34 cellular contexts compared by ENCODE assay signal in genomic region chr11:46265764-46266163, GRCh38. TPM values are rescaled to one million over a fixed set of nuclear protein-coding genes. Genes with fewer than 3 reads are reported as not detected.
A peak's percentile ranks its signal among the peaks of the same experiment; 100 is the strongest.
DNase-seq lines count a peak whose midpoint lies in the region; ATAC-seq, FAIRE-seq and TF ChIP-seq lines count a peak whose summit lies in the region.
"Had no signal": no experiment of that assay in that cellular context is flagged by ENCODE, and none has a peak within 500 bp of the region (broad histone marks: within the 10 kb centered on the region; RNA-seq: fewer than 3 reads in every experiment).

No MANE protein-coding gene starts in this region.

- FAIRE-seq in GM12892 (lab: Jason Lieb, UNC), result peak; percentile 78
- FAIRE-seq: endometrium, G401.6, H54 had no signal

- H3K4me1 ChIP-seq in BLaER1 treated with 17β-estradiol and CSF1 and Interleukin-3, amounts not matched to agents 10 nM and 100 nM, result peaks cover 10 to 29% (median 27%) of the 10 kb centered on the region in 10 experiments
- H3K4me1 ChIP-seq in mucosa of descending colon (ENCODE audit: low read depth), result peaks cover 4% of the 10 kb centered on the region
- peaks cover 8% of the 10 kb centered on the region for H3K4me1 ChIP-seq in neural progenitor cell
- no peaks in the 10 kb centered on the region for H3K4me1 ChIP-seq in adrenal gland (replicated peaks in 1 of 2)
- H3K4me1 ChIP-seq: Peyer's patch, right lobe of liver had no signal

- no peak overlapping the region for H3K4me3 Mint-ChIP-seq in neural progenitor cell
- H3K4me3 Mint-ChIP-seq: activated CD4-positive, alpha-beta memory T cell treated with anti-CD3 and anti-CD28 coated beads, Interleukin-2, amount 10 ng/mL, durations not matched to agents 7 days and 5 days; activated naive CD4-positive, alpha-beta T cell treated with anti-CD3 and anti-CD28 coated beads for 36 hours; brain; IgD-negative memory B cell had no signal

- no peak overlapping the region for H3K27ac ChIP-seq in BLaER1 treated with 17β-estradiol and CSF1 and Interleukin-3, amounts not matched to agents 10 nM and 100 nM
- H3K27ac ChIP-seq in neural progenitor cell (no peak overlapping the region), adrenal gland (no peak overlapping the region)
- H3K27ac ChIP-seq: dorsolateral prefrontal cortex, esophagus muscularis mucosa, heart left ventricle, left ventricle myocardium inferior, prostate gland, right lobe of liver had no signal

- POLR2A ChIA-PET in HEK293T (lab: Yijun Ruan, JAX), result interaction anchor here (0.8 kb wide), 1 partner anchor 22 kb away, joined by 4 read pairs; no protein-coding TSS in a partner anchor

- TF ChIP-seq CTCF in mucosa of descending colon (IDR thresholded peaks at IDR 0.05) (no peak), neural progenitor cell (IDR thresholded peaks at IDR 0.05) (no peak), adrenal gland (IDR thresholded peaks at IDR 0.05) (no peak)

- CTCF ChIA-PET in HEK293T (lab: Yijun Ruan, JAX), result interaction anchor here (1.1 kb wide), 1 partner anchor 28 kb away, joined by 4 read pairs; no protein-coding TSS in a partner anchor

- H3K36me3 ChIP-seq in BLaER1 treated with 17β-estradiol and CSF1 and Interleukin-3, amounts not matched to agents 10 nM and 100 nM, result no peaks in the 10 kb centered on the region
- H3K36me3 ChIP-seq in mucosa of descending colon (ENCODE audit: low read depth), result no peaks in the 10 kb centered on the region
- no peaks in the 10 kb centered on the region for H3K36me3 ChIP-seq in neural progenitor cell
- H3K36me3 ChIP-seq in adrenal gland (replicated peaks in 1 of 2), result no peaks in the 10 kb centered on the region
- H3K36me3 ChIP-seq: esophagus muscularis mucosa, heart left ventricle, left ventricle myocardium inferior, Peyer's patch, prostate gland, right lobe of liver, transverse colon had no signal

- no peaks in the 10 kb centered on the region for H3K79me2 ChIP-seq in neural progenitor cell (ENCODE audit: low read depth)

- no peak overlapping the region for H3K9ac ChIP-seq in BLaER1 treated with 17β-estradiol and CSF1 and Interleukin-3, amounts not matched to agents 10 nM and 100 nM
- H3K9ac ChIP-seq in neural progenitor cell, result no peak overlapping the region

- no peaks in the 10 kb centered on the region for H4K20me1 ChIP-seq in BLaER1 treated with 17β-estradiol and CSF1 and Interleukin-3, amounts not matched to agents 10 nM and 100 nM
- H4K20me1 ChIP-seq in neural progenitor cell (ENCODE audit: low read depth), result no peaks in the 10 kb centered on the region

- H3K4me1 Mint-ChIP-seq in neural progenitor cell, result peaks cover 8% of the 10 kb centered on the region
- H3K4me1 Mint-ChIP-seq: activated CD4-positive, alpha-beta memory T cell treated with anti-CD3 and anti-CD28 coated beads, Interleukin-2, amount 10 ng/mL, durations not matched to agents 7 days and 5 days; IgD-negative memory B cell had no signal

- WGBS in adrenal gland, 4 donors, result 82 to 85% (median 84%) methylated on average over 5 to 7 of the region's 7 CpGs

- H3F3A ChIP-seq in neural progenitor cell (ENCODE audit: low read depth), result no peaks in the 10 kb centered on the region

- DNase-seq in GM12892 (ENCODE audit: insufficient read length) (no peak), mucosa of descending colon (peak in 2 of 3 donors; percentile 53 to 55), neural progenitor cell (ENCODE audit: low spot score) (no peak), HEK293T (ENCODE audit: extremely low spot score) (no peak), adrenal gland (no peak), dermis blood vessel endothelial cell (no peak)
- DNase-seq: activated CD4-positive, alpha-beta memory T cell treated with anti-CD3 and anti-CD28 coated beads, Interleukin-2, amount 10 ng/mL, durations not matched to agents 7 days and 5 days; activated CD4-positive, alpha-beta T cell treated with anti-CD3 and anti-CD28 coated beads for 1 hour; activated CD8-positive, alpha-beta memory T cell treated with anti-CD3 and anti-CD28 coated beads, Interleukin-2, amount 50 U/mL, for 4 hours; activated naive CD4-positive, alpha-beta T cell treated with anti-CD3 and anti-CD28 coated beads for 36 hours; amniotic stem cell; dorsolateral prefrontal cortex; foreskin fibroblast; heart left ventricle; islet precursor cell; left ventricle myocardium inferior; mesendoderm; NCI-H510A; nucleus accumbens; right lobe of liver; SHP77 treated with DMSO at 0.1 percent for 48 hours; stimulated activated CD4-positive, alpha-beta T cell treated with anti-CD3 and anti-CD28 coated beads, Interleukin-12 subunit alpha, Interleukin-12 subunit beta, amount 100 ng/mL, for 4 hours; stimulated activated CD4-positive, alpha-beta T cell treated with anti-CD3 and anti-CD28 coated beads, Interleukin-2, amount 100 ng/mL, for 48 hours; transverse colon had no signal

- H3K9me3 ChIP-seq in BLaER1 treated with 17β-estradiol and CSF1 and Interleukin-3, amounts not matched to agents 10 nM and 100 nM (replicated peaks in 1 of 11), result peaks cover 0 to 14% (median 10%) of the 10 kb centered on the region in 11 experiments; a peak in 14 of 22 replicates
- H3K9me3 ChIP-seq in mucosa of descending colon (no peaks in the 10 kb centered on the region), neural progenitor cell (ENCODE audit: low read depth) (no peaks in the 10 kb centered on the region), adrenal gland (replicated peaks in 1 of 3) (no peaks in the 10 kb centered on the region)
- H3K9me3 ChIP-seq: esophagus muscularis mucosa, heart left ventricle, left ventricle myocardium inferior, Peyer's patch, prostate gland, right lobe of liver, transverse colon had no signal

- intact Hi-C loops in mucosa of descending colon (cut with DNase I, micrococcal nuclease), result no loop called here
- intact Hi-C loops in adrenal gland (cut with DNase I), result no loop called here

- no peaks in the 10 kb centered on the region for H3K9me3 Mint-ChIP-seq in neural progenitor cell
- H3K9me3 Mint-ChIP-seq: activated CD4-positive, alpha-beta memory T cell treated with anti-CD3 and anti-CD28 coated beads, Interleukin-2, amount 10 ng/mL, durations not matched to agents 7 days and 5 days; activated naive CD4-positive, alpha-beta T cell treated with anti-CD3 and anti-CD28 coated beads for 36 hours had no signal

- no peak overlapping the region for H3K27ac Mint-ChIP-seq in neural progenitor cell
- H3K27ac Mint-ChIP-seq: activated CD4-positive, alpha-beta memory T cell treated with anti-CD3 and anti-CD28 coated beads, Interleukin-2, amount 10 ng/mL, durations not matched to agents 7 days and 5 days; activated naive CD4-positive, alpha-beta T cell treated with anti-CD3 and anti-CD28 coated beads for 36 hours; brain; IgD-negative memory B cell had no signal

- TF ChIP-seq POLR2A in GM12892 (IDR thresholded peaks at IDR 0.05; ENCODE audit: low read depth, low read length) (0 out of 2 replicates have a peak, but pooled peaks have one; percentile 21), adrenal gland (IDR thresholded peaks at IDR 0.05) (no peak)

- ATAC-seq in HG03432 (IDR thresholded peaks at IDR 0.05; ENCODE audit: unreplicated experiment) (peak; percentile 47), mucosa of descending colon (peak; percentile 87)
- ATAC-seq: heart left ventricle had no signal

- H3K36me3 Mint-ChIP-seq in neural progenitor cell, result no peaks in the 10 kb centered on the region
- H3K36me3 Mint-ChIP-seq: brain had no signal

- no peak overlapping the region for H3K4me3 ChIP-seq in BLaER1 treated with 17β-estradiol and CSF1 and Interleukin-3, amounts not matched to agents 10 nM and 100 nM
- no peak overlapping the region for H3K4me3 ChIP-seq in mucosa of descending colon
- no peak overlapping the region for H3K4me3 ChIP-seq in neural progenitor cell
- no peak overlapping the region for H3K4me3 ChIP-seq in adrenal gland
- H3K4me3 ChIP-seq: dorsolateral prefrontal cortex, esophagus muscularis mucosa, heart left ventricle, left ventricle myocardium inferior, Peyer's patch, prostate gland, right lobe of liver, transverse colon had no signal

- H3K4me2 ChIP-seq in BLaER1 treated with 17β-estradiol and CSF1 and Interleukin-3, amounts not matched to agents 10 nM and 100 nM, result peak overlapping the region in 9 of 11 experiments; percentile 39 to 86 (median 69); a peak in 18 of 22 replicates
- H3K4me2 ChIP-seq in neural progenitor cell, result no peak overlapping the region

- no peak overlapping the region for H2AFZ ChIP-seq in neural progenitor cell (replicated peaks)

- H3K27me3 ChIP-seq in BLaER1 treated with 17β-estradiol and CSF1 and Interleukin-3, amounts not matched to agents 10 nM and 100 nM, result no peaks in the 10 kb centered on the region
- H3K27me3 ChIP-seq in neural progenitor cell (no peaks in the 10 kb centered on the region), adrenal gland (no peaks in the 10 kb centered on the region)
- H3K27me3 ChIP-seq: esophagus muscularis mucosa, heart left ventricle, Peyer's patch, transverse colon had no signal

- peaks cover 9% of the 10 kb centered on the region for H3K27me3 Mint-ChIP-seq in neural progenitor cell (ENCODE audit: insufficient read depth, low read depth)

TF ChIP-seq in HEK293T, 16 proteins besides CTCF, POLR2A, EP300 and RAD21:
- no peak for TF ChIP-seq HDGF (IDR thresholded peaks at IDR 0.05; ENCODE audit: borderline replicate concordance)
- no peak for TF ChIP-seq ZNF384 (IDR thresholded peaks at IDR 0.05)
- TF ChIP-seq TARDBP (IDR thresholded peaks at IDR 0.05), result no peak
- TF ChIP-seq NFRKB (IDR thresholded peaks at IDR 0.05), result no peak
- TF ChIP-seq CTBP1 (IDR thresholded peaks at IDR 0.05; ENCODE audit: borderline replicate concordance), result no peak
- TF ChIP-seq, protein P1, sequence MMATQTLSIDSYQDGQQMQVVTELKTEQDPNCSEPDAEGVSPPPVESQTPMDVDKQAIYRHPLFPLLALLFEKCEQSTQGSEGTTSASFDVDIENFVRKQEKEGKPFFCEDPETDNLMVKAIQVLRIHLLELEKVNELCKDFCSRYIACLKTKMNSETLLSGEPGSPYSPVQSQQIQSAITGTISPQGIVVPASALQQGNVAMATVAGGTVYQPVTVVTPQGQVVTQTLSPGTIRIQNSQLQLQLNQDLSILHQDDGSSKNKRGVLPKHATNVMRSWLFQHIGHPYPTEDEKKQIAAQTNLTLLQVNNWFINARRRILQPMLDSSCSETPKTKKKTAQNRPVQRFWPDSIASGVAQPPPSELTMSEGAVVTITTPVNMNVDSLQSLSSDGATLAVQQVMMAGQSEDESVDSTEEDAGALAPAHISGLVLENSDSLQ (IDR thresholded peaks at IDR 0.05), result no peak
- no peak for TF ChIP-seq BHLHE40 (IDR thresholded peaks at IDR 0.05; ENCODE audit: borderline replicate concordance)
- TF ChIP-seq ELF4 (IDR thresholded peaks at IDR 0.05), result no peak
- no peak for TF ChIP-seq ARNT (IDR thresholded peaks at IDR 0.05)
- no peak for TF ChIP-seq L3MBTL2 (conservative IDR thresholded peaks at IDR 0.05)

RNA-seq across cellular contexts. Expression of gene CREB3L1, which starts 11.7 kb away (rescaled TPM):
- polyA plus RNA-seq in GM12892 (2012; ENCODE audit: missing spikeins), result 1.6 TPM
- total RNA-seq in mucosa of descending colon (100 to 1,000 TPM in 2 of 3 donors, 10 to 100 TPM in 1; 52.7 to 140 (median 108) TPM), neural progenitor cell (ENCODE audit: low replicate concordance) (0.43 and 1.7 TPM in 2 replicates), adrenal gland (10 to 100 TPM in 7 of 8 donors, 1 to 10 TPM in 1; 9.5 to 31.7 (median 18.7) TPM), dermis blood vessel endothelial cell (0.33 and 0.68 TPM in 2 replicates)
- 10 to 100 TPM; 28.5 to 31.5 (median 29.0) TPM for polyA plus RNA-seq in adrenal gland
- total RNA-seq: activated CD4-positive, alpha-beta memory T cell treated with anti-CD3 and anti-CD28 coated beads, Interleukin-2, amount 10 ng/mL, durations not matched to agents 7 days and 5 days had no signal
- polyA plus RNA-seq: IgD-negative memory B cell had no signal

Comparison
In these comparisons a context has a peak if more than half of its experiments do, and no peak if none do; other contexts are left out.
1. DNase-seq: peak in mucosa of descending colon (2 of 3); none in GM12892 (single experiment), neural progenitor cell (single experiment), HEK293T (single experiment), adrenal gland (0 of 7) and dermis blood vessel endothelial cell (single experiment).